Comparison of ENCODE assay signal across 13 cellular contexts in the genomic region with DNA sequence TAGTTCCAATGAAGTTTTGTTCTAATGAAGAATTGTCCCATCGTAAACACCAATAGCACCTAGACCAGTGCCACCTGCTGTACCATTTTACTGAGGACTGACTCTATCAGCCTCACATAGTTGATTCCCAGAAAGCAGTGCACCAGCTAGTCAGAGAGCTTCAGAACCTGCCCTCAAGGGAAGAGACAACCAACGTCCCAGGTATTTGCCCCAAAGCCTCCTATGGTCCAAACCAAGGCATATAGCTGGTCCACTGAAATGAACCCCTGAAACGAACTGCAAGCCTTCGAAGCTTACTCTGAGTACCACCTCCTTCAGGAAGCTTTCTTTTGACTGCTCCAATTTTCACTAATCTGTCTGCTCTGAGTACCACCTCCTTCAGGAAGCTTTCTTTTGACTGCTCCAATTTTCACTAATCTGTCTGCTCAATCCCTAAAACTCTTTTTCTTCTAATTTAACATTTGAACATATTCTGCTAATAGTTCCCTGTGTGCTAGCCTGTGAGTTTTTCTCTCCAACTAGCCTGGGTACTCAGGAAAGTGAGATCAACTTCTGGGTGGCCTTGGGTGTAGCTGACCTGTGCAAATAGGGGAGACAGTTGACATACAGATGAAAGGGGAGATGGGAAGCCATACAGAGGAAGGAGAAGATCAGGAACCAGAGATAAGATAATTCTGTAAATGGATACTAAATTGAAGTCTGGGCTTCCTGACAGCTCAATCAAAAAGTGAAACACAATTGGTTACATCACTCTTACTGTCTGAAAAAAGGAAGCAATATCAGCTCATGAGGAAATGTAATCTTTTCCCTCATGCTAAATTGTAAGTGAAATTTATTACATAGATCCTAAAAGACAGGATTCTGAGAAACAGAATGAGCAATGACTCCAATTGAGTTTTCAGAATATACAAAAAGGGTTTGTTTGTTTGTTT. TPM values are rescaled to one million over a fixed set of nuclear protein-coding genes. Genes with fewer than 3 reads are reported as not detected.
DNase-seq lines count a peak whose midpoint lies in the region; ATAC-seq and TF ChIP-seq lines count a peak whose summit lies in the region.
"Had no signal": no experiment of that assay in that cellular context is flagged by ENCODE, and none has a peak within 500 bp of the region (broad histone marks: within the 10 kb centered on the region; RNA-seq: fewer than 3 reads in every experiment).

No MANE protein-coding gene starts in this region.

- H3K9me3 ChIP-seq in SK-N-SH, result no peaks in the 10 kb centered on the region
- H3K9me3 ChIP-seq: left ventricle myocardium inferior had no signal

- peak overlapping the region in 1 of 2 experiments; percentile 77; a peak in 2 of 4 replicates for H3K27ac ChIP-seq in SK-N-SH (ENCODE audit: low read depth in 2 of 2, low read length in 1 of 2)
- H3K27ac ChIP-seq: left ventricle myocardium inferior had no signal

- H3K4me1 Mint-ChIP-seq in immature natural killer cell, result peaks cover 40 to 45% of the 10 kb centered on the region in 2 donors

- H2AFZ ChIP-seq in SK-N-SH (ENCODE audit: low read depth), result no peak overlapping the region

- H4K20me1 ChIP-seq in SK-N-SH (ENCODE audit: insufficient read depth), result no peaks in the 10 kb centered on the region

- in situ Hi-C loops in GM13976 (cut with MboI; ENCODE audit: low sequenced_read_pairs, unreplicated experiment), result no loop called here

- peaks cover 55 to 57% of the 10 kb centered on the region in 2 experiments for H3K4me1 ChIP-seq in SK-N-SH (ENCODE audit: control insufficient read depth in 1 of 2, insufficient read depth in 2 of 2, low read depth in 1 of 2, low read length in 1 of 2)

- H3K4me3 ChIP-seq in SK-N-SH (ENCODE audit: low read depth in 2 of 2, low read length in 1 of 2), result no peak overlapping the region
- H3K4me3 ChIP-seq: left ventricle myocardium inferior had no signal

- H3K36me3 Mint-ChIP-seq in immature natural killer cell, result peaks cover 0 to 5% (median 0%) of the 10 kb centered on the region in 3 donors

- WGBS in SK-N-SH (ENCODE audit: low lambda C conversion rate), result 81% methylated on average over 4 of the region's 4 CpGs

- no peaks in the 10 kb centered on the region for H3K79me2 ChIP-seq in SK-N-SH (ENCODE audit: insufficient read depth)

- no peaks in the 10 kb centered on the region for H3K9me3 Mint-ChIP-seq in immature natural killer cell

- CTCF ChIA-PET in SK-N-SH (lab: Yijun Ruan, JAX), result interaction anchor here (0.6 to 3.8 kb wide), 9 partner anchors 10 to 1996 kb away, joined by 3 to 20 read pairs (median 3); no protein-coding TSS in a partner anchor

- no peak for TF ChIP-seq CTCF in SK-N-SH (IDR thresholded peaks at IDR 0.05)
- no peak for TF ChIP-seq CTCF in GM13976 (IDR thresholded peaks at IDR 0.05; ENCODE audit: borderline replicate concordance, control extremely low read depth, extremely low read depth, insufficient read depth, missing control alignments)

- H3K27ac Mint-ChIP-seq in immature natural killer cell, result peak overlapping the region; percentile 61 to 99 (median 84)

- POLR2A ChIA-PET in SK-N-SH (lab: Yijun Ruan, JAX), result interaction anchor here (0.6 to 1.3 kb wide), 4 partner anchors 33 to 104 kb away, joined by 3 to 4 read pairs (median 3); partner anchors contain the start of gene EML4

- no peaks in the 10 kb centered on the region for H3K36me3 ChIP-seq in SK-N-SH (replicated peaks in 1 of 2; ENCODE audit: control insufficient read depth in 1 of 2, insufficient read depth in 2 of 2, low read length in 1 of 2)
- H3K36me3 ChIP-seq: left ventricle myocardium inferior had no signal

- ATAC-seq in HG02798 (IDR thresholded peaks at IDR 0.05; ENCODE audit: poor library complexity, unreplicated experiment), result peak; percentile 25

- peaks cover 0 to 4% (median 0%) of the 10 kb centered on the region in 3 donors for H3K27me3 Mint-ChIP-seq in immature natural killer cell (ENCODE audit: low read depth in 3 of 3)

- H3K9ac ChIP-seq in SK-N-SH, result no peak overlapping the region

- H3K4me2 ChIP-seq in SK-N-SH, result no peak overlapping the region; the same call in 1 of the 2 replicates

- no peak for TF ChIP-seq RAD21 in SK-N-SH (IDR thresholded peaks at IDR 0.05; ENCODE audit: low read length)

- no peaks in the 10 kb centered on the region for H3K9me2 ChIP-seq in SK-N-SH

- H3K4me3 Mint-ChIP-seq in immature natural killer cell, result peak overlapping the region in 2 of 5 donors; percentile 0 to 5

- peak; percentile 70 for DNase-seq in CD1c-positive myeloid dendritic cell (ENCODE audit: extremely low spot score)
- DNase-seq in SK-N-SH, result no peak
- no peak for DNase-seq in immature natural killer cell
- DNase-seq in HT-29 (ENCODE audit: low spot score), result no peak
- no peak for DNase-seq in GM13976 (ENCODE audit: low spot score)
- no peak for DNase-seq in T-helper 9 cell
- no peak for DNase-seq in NK-92 treated with Interleukin-12 subunit alpha and Interleukin-12 subunit beta, amount 100 ng/mL, for 24 hours (lab: John Stamatoyannopoulos, UW)
- DNase-seq: DMS79, foreskin melanocyte, left ventricle myocardium inferior, NCI-H226, SW 1271 had no signal

- TF ChIP-seq EP300 in SK-N-SH (IDR thresholded peaks at IDR 0.05; ENCODE audit: borderline replicate concordance in 1 of 2, low read depth in 1 of 2, low read length in 1 of 2), result peak; percentile 60 to 85; a peak in 2 of 4 replicates

- peaks cover 53% of the 10 kb centered on the region for H3F3A ChIP-seq in SK-N-SH (replicated peaks; ENCODE audit: insufficient read depth)

- H3K27me3 ChIP-seq in SK-N-SH (ENCODE audit: insufficient read depth), result no peaks in the 10 kb centered on the region

TF ChIP-seq in SK-N-SH, 30 proteins besides CTCF, POLR2A, EP300 and RAD21:
- TF ChIP-seq GATA2 (CRISPR knock-in tag; IDR thresholded peaks at IDR 0.05), result peak; percentile 74
- 0 out of 2 replicates have a peak, but pooled peaks have one; percentile 28 for TF ChIP-seq NFIC (IDR thresholded peaks at IDR 0.05; ENCODE audit: borderline replicate concordance)
- TF ChIP-seq NRF1 (IDR thresholded peaks at IDR 0.05; ENCODE audit: low read depth, low read length), result no peak
- no peak for TF ChIP-seq FOXM1 (IDR thresholded peaks at IDR 0.05; ENCODE audit: low read depth)
- TF ChIP-seq CHD2 (IDR thresholded peaks at IDR 0.05; ENCODE audit: low read length, partially characterized antibody), result peak; percentile 48
- peak; percentile 35; the same call in 1 of the 2 replicates for TF ChIP-seq JUND (IDR thresholded peaks at IDR 0.05)
- TF ChIP-seq TCF12 (IDR thresholded peaks at IDR 0.05), result peak; percentile 49; the same call in 1 of the 2 replicates
- TF ChIP-seq USF2 (IDR thresholded peaks at IDR 0.05; ENCODE audit: borderline replicate concordance, low read depth, low read length), result no peak
- TF ChIP-seq MAX (IDR thresholded peaks at IDR 0.05; ENCODE audit: low read depth), result no peak
- 0 out of 2 replicates have a peak, but pooled peaks have one; percentile 21 for TF ChIP-seq FOXJ3 (CRISPR knock-in tag; IDR thresholded peaks at IDR 0.05)
- TF ChIP-seq, protein P1, sequence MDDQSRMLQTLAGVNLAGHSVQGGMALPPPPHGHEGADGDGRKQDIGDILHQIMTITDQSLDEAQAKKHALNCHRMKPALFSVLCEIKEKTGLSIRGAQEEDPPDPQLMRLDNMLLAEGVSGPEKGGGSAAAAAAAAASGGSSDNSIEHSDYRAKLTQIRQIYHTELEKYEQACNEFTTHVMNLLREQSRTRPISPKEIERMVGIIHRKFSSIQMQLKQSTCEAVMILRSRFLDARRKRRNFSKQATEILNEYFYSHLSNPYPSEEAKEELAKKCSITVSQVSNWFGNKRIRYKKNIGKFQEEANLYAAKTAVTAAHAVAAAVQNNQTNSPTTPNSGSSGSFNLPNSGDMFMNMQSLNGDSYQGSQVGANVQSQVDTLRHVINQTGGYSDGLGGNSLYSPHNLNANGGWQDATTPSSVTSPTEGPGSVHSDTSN (IDR thresholded peaks at IDR 0.05), result peak; percentile 73
- TF ChIP-seq MEF2A (IDR thresholded peaks at IDR 0.05; ENCODE audit: borderline replicate concordance, low read depth), result no peak
- TF ChIP-seq SIN3A (IDR thresholded peaks at IDR 0.05; ENCODE audit: borderline replicate concordance, low read depth, low read length), result no peak
- peak; percentile 60; the same call in 1 of the 2 replicates for TF ChIP-seq RCOR1 (IDR thresholded peaks at IDR 0.05; ENCODE audit: low read length)
- 0 out of 2 replicates have a peak, but pooled peaks have one; percentile 28 for TF ChIP-seq TEAD4 (IDR thresholded peaks at IDR 0.05; ENCODE audit: borderline replicate concordance, insufficient read depth)
- TF ChIP-seq RXRA (IDR thresholded peaks at IDR 0.05; ENCODE audit: borderline replicate concordance, low read depth), result no peak
- no peak for TF ChIP-seq SMC3 (IDR thresholded peaks at IDR 0.05; ENCODE audit: low read depth, low read length)

RNA-seq across cellular contexts. Expression of gene EML4, which starts 33.5 kb away (rescaled TPM):
- polyA plus RNA-seq in SK-N-SH (2012; rRNA removed) (35.0 and 45.8 TPM in 2 replicates), immature natural killer cell (10 to 100 TPM; 16.1 to 35.3 (median 28.9) TPM)
- polyA plus RNA-seq in SK-N-SH (2012; cell fraction: cytosol; rRNA removed), result 45.2 and 45.3 TPM in 2 replicates
- polyA plus RNA-seq in SK-N-SH (2012; cell fraction: nucleus; rRNA removed), result 61.1 and 88.5 TPM in 2 replicates
- total RNA-seq in HT-29 (2014; rRNA removed; shearing (Covaris generic)), result 80.0 and 81.9 TPM in 2 replicates
